Comparison of ENCODE assay signal across 8 cellular contexts in genomic region chr17:7915611-7916382, GRCh38. TPM values are rescaled to one million over a fixed set of nuclear protein-coding genes. Genes with fewer than 3 reads are reported as not detected.
DNase-seq lines count a peak whose midpoint lies in the region; ATAC-seq and TF ChIP-seq lines count a peak whose summit lies in the region.

RNF227 (minus strand) TSS chr17:7916289; CDS start chr17:7916195, 94 bp downstream.

- peak; percentile 83 to 88 for DNase-seq in NCI-H187 (lab: John Stamatoyannopoulos, UW)
- DNase-seq in T-helper 2 cell, result peak; percentile 61 to 90 (median 76)
- peak in 57 of 58 donors; percentile 51 to 92 (median 81) for DNase-seq in anterior cingulate cortex (lab: John Stamatoyannopoulos, UW)
- peak; percentile 95 to 97 (median 97) for DNase-seq in right cardiac atrium
- DNase-seq in putamen (ENCODE audit: low spot score), result peak; percentile 86
- DNase-seq in uterus, result peak; percentile 96

- under 1% methylated on average over 100 of the region's 100 CpGs for WGBS in right cardiac atrium

- intact Hi-C loops in right cardiac atrium (cut with DNase I), result no loop called here
- intact Hi-C loops in uterus (cut with DNase I; ENCODE audit: low total_unique reads), result no loop called here

- H3K27ac ChIP-seq in right cardiac atrium (ENCODE audit: low read length) (peak within 1 kb of the TSS; percentile 95), uterus (peak within 1 kb of the TSS; percentile 96 to 97)

- ATAC-seq in HG02884 (IDR thresholded peaks at IDR 0.05; ENCODE audit: unreplicated experiment) (peak; percentile 55), right cardiac atrium (peak; percentile 90 to 92)

- peak; percentile 66 to 77 for TF ChIP-seq POLR2A in uterus (IDR thresholded peaks at IDR 0.05)

- H3K4me3 ChIP-seq in GM12875 (ENCODE audit: low read depth, low read length) (peak within 1 kb of the TSS; percentile 58), right cardiac atrium (ENCODE audit: low read length) (peak within 1 kb of the TSS; percentile 51), uterus (peak within 1 kb of the TSS; percentile 55 to 75)

- H3K4me1 ChIP-seq in right cardiac atrium (ENCODE audit: control insufficient read depth, insufficient read depth, low read length), result peaks cover 5% of the 10 kb centered on the region
- peaks cover 0 to 15% of the 10 kb centered on the region in 2 donors for H3K4me1 ChIP-seq in uterus

- H3K36me3 ChIP-seq in uterus, result no peaks in the 10 kb centered on the region

- H3K27me3 ChIP-seq in right cardiac atrium (ENCODE audit: control insufficient read depth, insufficient read depth), result no peaks in the 10 kb centered on the region
- no peaks in the 10 kb centered on the region for H3K27me3 ChIP-seq in uterus

- no peak for TF ChIP-seq CTCF in GM12875 (IDR thresholded peaks at IDR 0.05; ENCODE audit: borderline replicate concordance, insufficient read depth, low read depth, low read length)
- TF ChIP-seq CTCF in uterus (IDR thresholded peaks at IDR 0.05), result peak in 1 of 4 experiments; percentile 30

- H3K9me3 ChIP-seq in right cardiac atrium (ENCODE audit: control insufficient read depth, low read length) (no peaks in the 10 kb centered on the region), uterus (no peaks in the 10 kb centered on the region)

RNA-seq across cellular contexts. Expression of gene RNF227, which starts in this region (rescaled TPM):
- total RNA-seq in right cardiac atrium (1 to 10 TPM in 3 of 4 donors, under 1 TPM in 1; 0.89 to 2.1 (median 1.5) TPM), uterus (1 to 10 TPM in 3 of 4 donors, under 1 TPM in 1; under 0.01 to 9.8 (median 5.3) TPM)
- polyA plus RNA-seq in right cardiac atrium, result 1.5 TPM

Comparison
In these comparisons a context has a peak if more than half of its experiments do, and no peak if none do; other contexts are left out.
1. Peak in every context shown above with its lines: DNase-seq, ATAC-seq, H3K4me3 ChIP-seq and H3K27ac ChIP-seq.